Comparison of ENCODE assay signal across 9 cellular contexts in the genomic region with DNA sequence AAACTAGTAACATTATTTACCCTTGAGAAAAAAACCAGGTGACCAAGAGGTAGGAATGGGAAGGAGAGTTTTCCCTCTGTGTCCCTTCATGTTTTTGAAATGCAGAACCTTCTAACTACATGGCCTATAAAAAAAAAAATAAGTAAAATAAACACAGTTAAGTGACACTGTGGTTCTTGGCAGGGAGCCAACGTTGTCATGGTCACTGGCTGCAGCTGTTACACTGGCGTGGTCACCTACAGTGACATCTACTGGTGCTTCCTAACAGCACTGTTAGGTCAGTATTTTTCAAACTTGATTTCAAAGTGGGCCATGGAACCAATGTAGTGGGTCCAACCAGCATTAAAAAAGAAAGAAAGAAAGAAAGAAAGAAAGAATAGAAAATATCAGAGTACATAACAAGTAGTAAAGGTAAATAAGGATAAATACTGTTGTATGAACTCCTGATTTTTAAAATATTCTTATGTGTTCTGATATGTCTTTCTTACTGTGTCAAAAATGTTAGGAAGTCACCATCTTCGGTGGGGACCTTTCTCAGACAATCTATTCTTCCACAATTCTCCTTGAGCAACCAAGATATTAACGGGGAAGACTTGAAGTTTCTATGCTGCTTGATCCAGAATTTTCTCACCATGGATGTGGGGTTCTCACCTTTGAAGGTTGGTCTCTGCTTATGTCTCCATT. TPM values are rescaled to one million over a fixed set of nuclear protein-coding genes. Genes with fewer than 3 reads are reported as not detected.
DNase-seq lines count a peak whose midpoint lies in the region; ATAC-seq and TF ChIP-seq lines count a peak whose summit lies in the region.
"Had no signal": no experiment of that assay in that cellular context is flagged by ENCODE, and none has a peak within 500 bp of the region (broad histone marks: within the 10 kb centered on the region; RNA-seq: fewer than 3 reads in every experiment).

No MANE protein-coding gene starts in this region.

- H3K36me3 Mint-ChIP-seq in CD8-positive, alpha-beta memory T cell, result no peaks in the 10 kb centered on the region
- H3K36me3 Mint-ChIP-seq in activated CD4-positive, alpha-beta T cell treated with anti-CD3 and anti-CD28 coated beads, Interleukin-2, amount 10 ng/mL, durations not matched to agents 24 days and 14 days (ENCODE audit: low read depth), result no peaks in the 10 kb centered on the region

- no peak for TF ChIP-seq POLR2A in right lobe of liver (IDR thresholded peaks at IDR 0.05)

- WGBS in right lobe of liver (ENCODE audit: insufficient coverage, low coverage, low lambda C conversion rate, missing lambda C conversion rate), result 17% methylated on average over 4 of the region's 4 CpGs

- H3K27me3 ChIP-seq in CD8-positive, alpha-beta memory T cell (ENCODE audit: insufficient read depth, low read length, poor library complexity, severe bottlenecking), result no peaks in the 10 kb centered on the region
- no peaks in the 10 kb centered on the region for H3K27me3 ChIP-seq in right lobe of liver

- peaks cover 3 to 4% of the 10 kb centered on the region in 2 donors for H3K27me3 Mint-ChIP-seq in CD8-positive, alpha-beta memory T cell
- peaks cover 13% of the 10 kb centered on the region for H3K27me3 Mint-ChIP-seq in activated CD4-positive, alpha-beta T cell treated with anti-CD3 and anti-CD28 coated beads, Interleukin-2, amount 10 ng/mL, durations not matched to agents 24 days and 14 days

- peak overlapping the region in 1 of 8 donors; percentile 23 for H3K27ac Mint-ChIP-seq in CD8-positive, alpha-beta memory T cell
- H3K27ac Mint-ChIP-seq in activated CD4-positive, alpha-beta T cell treated with anti-CD3 and anti-CD28 coated beads, Interleukin-2, amount 10 ng/mL, durations not matched to agents 24 days and 14 days, result no peak overlapping the region
- H3K27ac Mint-ChIP-seq: T-helper 1 cell treated with Interleukin-12 subunit alpha and Interleukin-12 subunit beta and Interleukin-4 antibody, amounts not matched to agents 30 μg/mL and 1 μg/mL, for 36 hours had no signal

- H3K4me3 ChIP-seq in CD8-positive, alpha-beta memory T cell (ENCODE audit: low read length), result no peak overlapping the region
- no peak overlapping the region for H3K4me3 ChIP-seq in right lobe of liver

- intact Hi-C loops in activated CD4-positive, alpha-beta T cell treated with anti-CD3 and anti-CD28 coated beads, Interleukin-2, amount 10 ng/mL, durations not matched to agents 24 days and 14 days (cut with micrococcal nuclease), result loop anchor here (10.0 kb wide), 1 partner anchor 824 kb away; no protein-coding TSS in a partner anchor
- intact Hi-C loops in right lobe of liver (cut with DNase I), result no loop called here

- DNase-seq in CD8-positive, alpha-beta memory T cell, result peak; percentile 47 to 88 (median 60)
- DNase-seq in NCI-H524 treated with DMSO at 0.1 percent for 48 hours (lab: John Stamatoyannopoulos, UW) (peak; percentile 41), dedifferentiated amniotic fluid mesenchymal stem cell (ENCODE audit: extremely low spot score) (peak; percentile 94), right lobe of liver (peak; percentile 96 to 97 (median 96))
- peak; percentile 87 for DNase-seq in activated CD4-positive, alpha-beta T cell treated with anti-CD3 and anti-CD28 coated beads, Interleukin-2, amount 10 ng/mL, durations not matched to agents 24 days and 14 days
- DNase-seq in stimulated activated CD4-positive, alpha-beta T cell treated with anti-CD3 and anti-CD28 coated beads, TNF-alpha, amount 100 ng/mL, for 24 hours (ENCODE audit: low read depth in 3 of 3), result peak; percentile 22 to 65 (median 52)

- POLR2A ChIA-PET in CD8-positive, alpha-beta memory T cell (lab: Charles Lee), result no interaction called here

- H3K4me1 ChIP-seq in CD8-positive, alpha-beta memory T cell (ENCODE audit: insufficient read depth, low read length), result peaks cover 4% of the 10 kb centered on the region
- no peaks in the 10 kb centered on the region for H3K4me1 ChIP-seq in right lobe of liver

- no peak overlapping the region for H3K4me3 Mint-ChIP-seq in CD8-positive, alpha-beta memory T cell
- no peak overlapping the region for H3K4me3 Mint-ChIP-seq in activated CD4-positive, alpha-beta T cell treated with anti-CD3 and anti-CD28 coated beads, Interleukin-2, amount 10 ng/mL, durations not matched to agents 24 days and 14 days
- H3K4me3 Mint-ChIP-seq: T-helper 1 cell treated with Interleukin-12 subunit alpha and Interleukin-12 subunit beta and Interleukin-4 antibody, amounts not matched to agents 30 μg/mL and 1 μg/mL, for 36 hours had no signal

- no peak overlapping the region for H3K27ac ChIP-seq in CD8-positive, alpha-beta memory T cell (ENCODE audit: low read depth, low read length)
- H3K27ac ChIP-seq in right lobe of liver, result no peak overlapping the region

- H3K4me1 Mint-ChIP-seq in CD8-positive, alpha-beta memory T cell, result peaks cover 6 to 8% (median 6%) of the 10 kb centered on the region in 3 donors
- no peaks in the 10 kb centered on the region for H3K4me1 Mint-ChIP-seq in activated CD4-positive, alpha-beta T cell treated with anti-CD3 and anti-CD28 coated beads, Interleukin-2, amount 10 ng/mL, durations not matched to agents 24 days and 14 days

- no peaks in the 10 kb centered on the region for H3K9me3 Mint-ChIP-seq in CD8-positive, alpha-beta memory T cell
- no peaks in the 10 kb centered on the region for H3K9me3 Mint-ChIP-seq in activated CD4-positive, alpha-beta T cell treated with anti-CD3 and anti-CD28 coated beads, Interleukin-2, amount 10 ng/mL, durations not matched to agents 24 days and 14 days
- H3K9me3 Mint-ChIP-seq: T-helper 1 cell treated with Interleukin-12 subunit alpha and Interleukin-12 subunit beta and Interleukin-4 antibody, amounts not matched to agents 30 μg/mL and 1 μg/mL, for 36 hours had no signal

- H3K9me3 ChIP-seq in CD8-positive, alpha-beta memory T cell (ENCODE audit: low read length), result no peaks in the 10 kb centered on the region
- no peaks in the 10 kb centered on the region for H3K9me3 ChIP-seq in right lobe of liver

- H3K36me3 ChIP-seq in CD8-positive, alpha-beta memory T cell (ENCODE audit: insufficient read depth, low read length), result no peaks in the 10 kb centered on the region
- no peaks in the 10 kb centered on the region for H3K36me3 ChIP-seq in right lobe of liver

- CTCF ChIA-PET in CD8-positive, alpha-beta memory T cell (lab: Charles Lee), result no interaction called here

- ATAC-seq in GM19438 (IDR thresholded peaks at IDR 0.05; ENCODE audit: low read depth, unreplicated experiment) (peak; percentile 95), HG03469 (IDR thresholded peaks at IDR 0.05; ENCODE audit: unreplicated experiment) (peak; percentile 95), right lobe of liver (peak; percentile 99 to 100 (median 100))

- TF ChIP-seq CTCF in right lobe of liver (IDR thresholded peaks at IDR 0.05), result peak; percentile 74 to 85 (median 78)

RNA-seq across cellular contexts. Expression of a gene that starts 59.1 kb away (rescaled TPM):
- total RNA-seq in CD8-positive, alpha-beta memory T cell, result 10 to 100 TPM; 37.5 to 39.5 TPM
- 54.8 TPM for polyA plus RNA-seq in CD8-positive, alpha-beta memory T cell
- 39.4 and 40.6 TPM in 2 replicates for total RNA-seq in activated CD4-positive, alpha-beta T cell treated with anti-CD3 and anti-CD28 coated beads, Interleukin-2, amount 10 ng/mL, durations not matched to agents 24 days and 14 days
- 10 to 100 TPM; 34.2 to 47.3 (median 40.8) TPM for total RNA-seq in right lobe of liver

Comparison
In these comparisons a context has a peak if more than half of its experiments do, and no peak if none do; other contexts are left out.
1. DNase-seq: peak in every context shown above with its lines; median percentile 96 in right lobe of liver; 94 in dedifferentiated amniotic fluid mesenchymal stem cell; 87 in activated CD4-positive, alpha-beta T cell treated with anti-CD3 and anti-CD28 coated beads, Interleukin-2, amount 10 ng/mL, durations not matched to agents 24 days and 14 days; 60 in CD8-positive, alpha-beta memory T cell; 52 in stimulated activated CD4-positive, alpha-beta T cell treated with anti-CD3 and anti-CD28 coated beads, TNF-alpha, amount 100 ng/mL, for 24 hours; 41 in NCI-H524 treated with DMSO at 0.1 percent for 48 hours.